1 cellular context compared by ENCODE assay signal in genomic region chr4:184102488-184102887, GRCh38.
TF ChIP-seq lines count a peak whose summit lies in the region.

No MANE protein-coding gene starts in this region.

TF ChIP-seq in H1, 55 proteins besides CTCF, POLR2A, EP300 and RAD21 (continued from another document):
- TF ChIP-seq RNF2 (IDR thresholded peaks at IDR 0.05; ENCODE audit: borderline replicate concordance, low read depth, low read length, missing control alignments, poor library complexity, severe bottlenecking) (no peak), SIX5 (IDR thresholded peaks at IDR 0.05; ENCODE audit: low read depth, low read length) (no peak), ATF2 (IDR thresholded peaks at IDR 0.05; ENCODE audit: low read length) (no peak), BRCA1 (IDR thresholded peaks at IDR 0.05; ENCODE audit: low read depth, low read length) (no peak)
- TF ChIP-seq, protein P1, sequence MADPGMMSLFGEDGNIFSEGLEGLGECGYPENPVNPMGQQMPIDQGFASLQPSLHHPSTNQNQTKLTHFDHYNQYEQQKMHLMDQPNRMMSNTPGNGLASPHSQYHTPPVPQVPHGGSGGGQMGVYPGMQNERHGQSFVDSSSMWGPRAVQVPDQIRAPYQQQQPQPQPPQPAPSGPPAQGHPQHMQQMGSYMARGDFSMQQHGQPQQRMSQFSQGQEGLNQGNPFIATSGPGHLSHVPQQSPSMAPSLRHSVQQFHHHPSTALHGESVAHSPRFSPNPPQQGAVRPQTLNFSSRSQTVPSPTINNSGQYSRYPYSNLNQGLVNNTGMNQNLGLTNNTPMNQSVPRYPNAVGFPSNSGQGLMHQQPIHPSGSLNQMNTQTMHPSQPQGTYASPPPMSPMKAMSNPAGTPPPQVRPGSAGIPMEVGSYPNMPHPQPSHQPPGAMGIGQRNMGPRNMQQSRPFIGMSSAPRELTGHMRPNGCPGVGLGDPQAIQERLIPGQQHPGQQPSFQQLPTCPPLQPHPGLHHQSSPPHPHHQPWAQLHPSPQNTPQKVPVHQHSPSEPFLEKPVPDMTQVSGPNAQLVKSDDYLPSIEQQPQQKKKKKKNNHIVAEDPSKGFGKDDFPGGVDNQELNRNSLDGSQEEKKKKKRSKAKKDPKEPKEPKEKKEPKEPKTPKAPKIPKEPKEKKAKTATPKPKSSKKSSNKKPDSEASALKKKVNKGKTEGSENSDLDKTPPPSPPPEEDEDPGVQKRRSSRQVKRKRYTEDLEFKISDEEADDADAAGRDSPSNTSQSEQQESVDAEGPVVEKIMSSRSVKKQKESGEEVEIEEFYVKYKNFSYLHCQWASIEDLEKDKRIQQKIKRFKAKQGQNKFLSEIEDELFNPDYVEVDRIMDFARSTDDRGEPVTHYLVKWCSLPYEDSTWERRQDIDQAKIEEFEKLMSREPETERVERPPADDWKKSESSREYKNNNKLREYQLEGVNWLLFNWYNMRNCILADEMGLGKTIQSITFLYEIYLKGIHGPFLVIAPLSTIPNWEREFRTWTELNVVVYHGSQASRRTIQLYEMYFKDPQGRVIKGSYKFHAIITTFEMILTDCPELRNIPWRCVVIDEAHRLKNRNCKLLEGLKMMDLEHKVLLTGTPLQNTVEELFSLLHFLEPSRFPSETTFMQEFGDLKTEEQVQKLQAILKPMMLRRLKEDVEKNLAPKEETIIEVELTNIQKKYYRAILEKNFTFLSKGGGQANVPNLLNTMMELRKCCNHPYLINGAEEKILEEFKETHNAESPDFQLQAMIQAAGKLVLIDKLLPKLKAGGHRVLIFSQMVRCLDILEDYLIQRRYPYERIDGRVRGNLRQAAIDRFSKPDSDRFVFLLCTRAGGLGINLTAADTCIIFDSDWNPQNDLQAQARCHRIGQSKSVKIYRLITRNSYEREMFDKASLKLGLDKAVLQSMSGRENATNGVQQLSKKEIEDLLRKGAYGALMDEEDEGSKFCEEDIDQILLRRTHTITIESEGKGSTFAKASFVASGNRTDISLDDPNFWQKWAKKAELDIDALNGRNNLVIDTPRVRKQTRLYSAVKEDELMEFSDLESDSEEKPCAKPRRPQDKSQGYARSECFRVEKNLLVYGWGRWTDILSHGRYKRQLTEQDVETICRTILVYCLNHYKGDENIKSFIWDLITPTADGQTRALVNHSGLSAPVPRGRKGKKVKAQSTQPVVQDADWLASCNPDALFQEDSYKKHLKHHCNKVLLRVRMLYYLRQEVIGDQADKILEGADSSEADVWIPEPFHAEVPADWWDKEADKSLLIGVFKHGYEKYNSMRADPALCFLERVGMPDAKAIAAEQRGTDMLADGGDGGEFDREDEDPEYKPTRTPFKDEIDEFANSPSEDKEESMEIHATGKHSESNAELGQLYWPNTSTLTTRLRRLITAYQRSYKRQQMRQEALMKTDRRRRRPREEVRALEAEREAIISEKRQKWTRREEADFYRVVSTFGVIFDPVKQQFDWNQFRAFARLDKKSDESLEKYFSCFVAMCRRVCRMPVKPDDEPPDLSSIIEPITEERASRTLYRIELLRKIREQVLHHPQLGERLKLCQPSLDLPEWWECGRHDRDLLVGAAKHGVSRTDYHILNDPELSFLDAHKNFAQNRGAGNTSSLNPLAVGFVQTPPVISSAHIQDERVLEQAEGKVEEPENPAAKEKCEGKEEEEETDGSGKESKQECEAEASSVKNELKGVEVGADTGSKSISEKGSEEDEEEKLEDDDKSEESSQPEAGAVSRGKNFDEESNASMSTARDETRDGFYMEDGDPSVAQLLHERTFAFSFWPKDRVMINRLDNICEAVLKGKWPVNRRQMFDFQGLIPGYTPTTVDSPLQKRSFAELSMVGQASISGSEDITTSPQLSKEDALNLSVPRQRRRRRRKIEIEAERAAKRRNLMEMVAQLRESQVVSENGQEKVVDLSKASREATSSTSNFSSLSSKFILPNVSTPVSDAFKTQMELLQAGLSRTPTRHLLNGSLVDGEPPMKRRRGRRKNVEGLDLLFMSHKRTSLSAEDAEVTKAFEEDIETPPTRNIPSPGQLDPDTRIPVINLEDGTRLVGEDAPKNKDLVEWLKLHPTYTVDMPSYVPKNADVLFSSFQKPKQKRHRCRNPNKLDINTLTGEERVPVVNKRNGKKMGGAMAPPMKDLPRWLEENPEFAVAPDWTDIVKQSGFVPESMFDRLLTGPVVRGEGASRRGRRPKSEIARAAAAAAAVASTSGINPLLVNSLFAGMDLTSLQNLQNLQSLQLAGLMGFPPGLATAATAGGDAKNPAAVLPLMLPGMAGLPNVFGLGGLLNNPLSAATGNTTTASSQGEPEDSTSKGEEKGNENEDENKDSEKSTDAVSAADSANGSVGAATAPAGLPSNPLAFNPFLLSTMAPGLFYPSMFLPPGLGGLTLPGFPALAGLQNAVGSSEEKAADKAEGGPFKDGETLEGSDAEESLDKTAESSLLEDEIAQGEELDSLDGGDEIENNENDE (IDR thresholded peaks at IDR 0.05; ENCODE audit: insufficient replicate concordance, low read length): no peak
